Comparison of ENCODE assay signal across 19 cellular contexts in genomic region chr3:184532940-184533732, GRCh38. TPM values are rescaled to one million over a fixed set of nuclear protein-coding genes. Genes with fewer than 3 reads are reported as not detected.
"Had no signal": no experiment of that assay in that cellular context is flagged by ENCODE, and none has a peak within 500 bp of the region (broad histone marks: within the 10 kb centered on the region; RNA-seq: fewer than 3 reads in every experiment).

No MANE protein-coding gene starts in this region.

- H3K27ac Mint-ChIP-seq: activated CD4-positive, alpha-beta T cell treated with anti-CD3 and anti-CD28 coated beads, Interleukin-2, amount 10 ng/mL, durations not matched to agents 24 days and 14 days; activated naive CD8-positive, alpha-beta T cell treated with anti-CD3 and anti-CD28 coated beads, Interleukin-2, amount 10 ng/mL, durations not matched to agents 7 days and 5 days; effector memory CD8-positive, alpha-beta T cell; naive thymus-derived CD4-positive, alpha-beta T cell; stimulated activated memory B cell treated with anti-CD40 and anti-IgM and Interleukin-4, amounts not matched to agents 10 μg/mL and 1 μg/mL and 100 μg/mL, for 72 hours had no signal

- H3K9me3 ChIP-seq: left ventricle myocardium inferior, pancreas, right lobe of liver, spleen, testis, upper lobe of left lung had no signal

- H3K36me3 Mint-ChIP-seq: activated naive CD8-positive, alpha-beta T cell treated with anti-CD3 and anti-CD28 coated beads, Interleukin-2, amount 10 ng/mL, durations not matched to agents 7 days and 5 days; naive thymus-derived CD4-positive, alpha-beta T cell; stimulated activated memory B cell treated with anti-CD40 and anti-IgM and Interleukin-4, amounts not matched to agents 10 μg/mL and 1 μg/mL and 100 μg/mL, for 72 hours had no signal

- ATAC-seq: effector memory CD8-positive, alpha-beta T cell; foreskin keratinocyte; naive thymus-derived CD4-positive, alpha-beta T cell; pancreas; right lobe of liver; stimulated activated memory B cell treated with anti-CD40 and anti-IgM and Interleukin-4, amounts not matched to agents 10 μg/mL and 1 μg/mL and 100 μg/mL, for 72 hours had no signal

- H3K27ac ChIP-seq: cardiac muscle cell, foreskin keratinocyte, left ventricle myocardium inferior, pancreas, right lobe of liver, spleen, testis, upper lobe of left lung had no signal

- H3K9me3 Mint-ChIP-seq: activated CD4-positive, alpha-beta T cell treated with anti-CD3 and anti-CD28 coated beads, Interleukin-2, amount 10 ng/mL, durations not matched to agents 24 days and 14 days; activated naive CD8-positive, alpha-beta T cell treated with anti-CD3 and anti-CD28 coated beads, Interleukin-2, amount 10 ng/mL, durations not matched to agents 7 days and 5 days; effector memory CD8-positive, alpha-beta T cell; naive thymus-derived CD4-positive, alpha-beta T cell; stimulated activated memory B cell treated with anti-CD40 and anti-IgM and Interleukin-4, amounts not matched to agents 10 μg/mL and 1 μg/mL and 100 μg/mL, for 72 hours had no signal

- H3K4me3 Mint-ChIP-seq: activated CD4-positive, alpha-beta T cell treated with anti-CD3 and anti-CD28 coated beads, Interleukin-2, amount 10 ng/mL, durations not matched to agents 24 days and 14 days; activated naive CD8-positive, alpha-beta T cell treated with anti-CD3 and anti-CD28 coated beads, Interleukin-2, amount 10 ng/mL, durations not matched to agents 7 days and 5 days; effector memory CD8-positive, alpha-beta T cell; naive thymus-derived CD4-positive, alpha-beta T cell; stimulated activated memory B cell treated with anti-CD40 and anti-IgM and Interleukin-4, amounts not matched to agents 10 μg/mL and 1 μg/mL and 100 μg/mL, for 72 hours had no signal

- H3K4me1 ChIP-seq: foreskin keratinocyte, pancreas, right lobe of liver, spleen, testis, upper lobe of left lung had no signal

- H3K36me3 ChIP-seq: cardiac muscle cell, left ventricle myocardium inferior, pancreas, right lobe of liver, spleen, upper lobe of left lung had no signal

- DNase-seq: activated CD4-positive, alpha-beta T cell treated with anti-CD3 and anti-CD28 coated beads, Interleukin-2, amount 10 ng/mL, durations not matched to agents 24 days and 14 days; activated naive CD4-positive, alpha-beta T cell treated with Interleukin-2 at 50 U/mL for 16 hours; activated naive CD8-positive, alpha-beta T cell treated with anti-CD3 and anti-CD28 coated beads, Interleukin-2, amount 10 ng/mL, durations not matched to agents 7 days and 5 days; activated T-cell treated with anti-CD3 and anti-CD28 coated beads for 4 hours; effector memory CD8-positive, alpha-beta T cell; foreskin keratinocyte; kidney; left ventricle myocardium inferior; mammary epithelial cell; naive thymus-derived CD4-positive, alpha-beta T cell; pancreas; spleen; stimulated activated CD4-positive, alpha-beta T cell treated with anti-CD3 and anti-CD28 coated beads, Interleukin-4, amount 100 ng/mL, for 4 hours; testis; upper lobe of left lung had no signal

- H3K4me3 ChIP-seq: cardiac muscle cell, left ventricle myocardium inferior, pancreas, right lobe of liver, spleen, testis, upper lobe of left lung had no signal

- H3K27me3 ChIP-seq: pancreas, right lobe of liver, testis, upper lobe of left lung had no signal

- H3K4me1 Mint-ChIP-seq: activated CD4-positive, alpha-beta T cell treated with anti-CD3 and anti-CD28 coated beads, Interleukin-2, amount 10 ng/mL, durations not matched to agents 24 days and 14 days; activated naive CD8-positive, alpha-beta T cell treated with anti-CD3 and anti-CD28 coated beads, Interleukin-2, amount 10 ng/mL, durations not matched to agents 7 days and 5 days; naive thymus-derived CD4-positive, alpha-beta T cell; stimulated activated memory B cell treated with anti-CD40 and anti-IgM and Interleukin-4, amounts not matched to agents 10 μg/mL and 1 μg/mL and 100 μg/mL, for 72 hours had no signal

RNA-seq across cellular contexts. Expression of gene EPHB3, which starts 28.4 kb away (rescaled TPM):
- total RNA-seq: pulmonary artery endothelial cell had no signal
